ENCODE assay signal across 9 cellular contexts in the genomic region with DNA sequence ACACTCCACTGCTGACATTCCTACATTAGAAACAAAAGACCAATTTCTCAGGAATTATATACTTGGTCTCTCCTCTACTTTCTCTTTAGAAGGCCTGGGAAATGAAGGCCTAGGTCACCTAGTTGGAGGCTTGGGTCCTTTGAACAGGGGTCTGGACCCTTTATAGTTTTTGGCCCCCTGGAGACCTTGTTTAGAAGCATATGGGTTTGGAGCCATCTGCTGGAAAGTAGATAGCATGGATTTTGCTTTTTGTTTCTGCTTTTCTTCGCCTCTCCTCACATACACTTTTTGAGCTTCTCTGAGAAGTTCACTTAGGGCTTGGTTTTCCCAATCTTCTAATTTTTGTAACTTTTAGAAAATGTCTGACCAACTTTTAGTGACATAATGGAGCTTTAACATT.
DNase-seq lines count a peak whose midpoint lies in the region; ATAC-seq and TF ChIP-seq lines count a peak whose summit lies in the region.
"Had no signal": no experiment of that assay in that cellular context is flagged by ENCODE, and none has a peak within 500 bp of the region (broad histone marks: within the 10 kb centered on the region; RNA-seq: fewer than 3 reads in every experiment).

No MANE protein-coding gene starts in this region.

- no peak overlapping the region for H3K27ac ChIP-seq in RWPE2 (ENCODE audit: poor library complexity, severe bottlenecking)
- H3K27ac ChIP-seq: SJSA1 had no signal

- ATAC-seq in RWPE2 (ENCODE audit: low read depth) = no peak
- ATAC-seq in GM18907 (IDR thresholded peaks at IDR 0.05; ENCODE audit: unreplicated experiment) = no peak

- peak; percentile 37 for TF ChIP-seq CTCF in RWPE2 (IDR thresholded peaks at IDR 0.05; ENCODE audit: poor library complexity, severe bottlenecking)
- peak; percentile 51 for TF ChIP-seq CTCF in fibroblast of villous mesenchyme (IDR thresholded peaks at IDR 0.05; ENCODE audit: insufficient read depth, low read depth, low read length)

- H3K27me3 ChIP-seq in H7 (ENCODE audit: control insufficient read depth, insufficient read depth, low read length) = no peaks in the 10 kb centered on the region
- H3K27me3 ChIP-seq in RWPE2 (ENCODE audit: insufficient read depth, poor library complexity, severe bottlenecking) = no peaks in the 10 kb centered on the region
- H3K27me3 ChIP-seq: SJSA1 had no signal

- H3K36me3 ChIP-seq in H7 (replicated peaks; ENCODE audit: control insufficient read depth, insufficient read depth, low read length) = no peaks in the 10 kb centered on the region
- H3K36me3 ChIP-seq in RWPE2 (ENCODE audit: low read depth) = no peaks in the 10 kb centered on the region
- H3K36me3 ChIP-seq: SJSA1 had no signal

- H3K4me3 ChIP-seq in H7 (ENCODE audit: insufficient read depth, low read depth, low read length) (no peak overlapping the region), RWPE2 (ENCODE audit: severe bottlenecking) (no peak overlapping the region), fibroblast of villous mesenchyme (ENCODE audit: low read depth, low read length) (no peak overlapping the region)
- H3K4me3 ChIP-seq: SJSA1 had no signal

- H3K4me1 ChIP-seq in RWPE2 (ENCODE audit: insufficient read depth, poor library complexity, severe bottlenecking) = no peaks in the 10 kb centered on the region
- H3K4me1 ChIP-seq: SJSA1 had no signal

- DNase-seq in H7 (peak; percentile 41), RWPE2 (ENCODE audit: low spot score) (no peak), fibroblast of villous mesenchyme (ENCODE audit: low read depth) (peak; percentile 30), retina (peak; percentile 20), mesenteric fat pad (ENCODE audit: low spot score) (no peak), dedifferentiated amniotic fluid mesenchymal stem cell (ENCODE audit: extremely low spot score) (no peak)
- DNase-seq: cerebellar nuclear complex had no signal

- peaks cover 18% of the 10 kb centered on the region for H3K9me3 ChIP-seq in RWPE2 (ENCODE audit: severe bottlenecking)

Comparison
In these comparisons a context has a peak if more than half of its experiments do, and no peak if none do; other contexts are left out.
1. DNase-seq: peak in H7 (single experiment), fibroblast of villous mesenchyme (single experiment) and retina (single experiment); none in RWPE2 (single experiment), mesenteric fat pad (single experiment) and dedifferentiated amniotic fluid mesenchymal stem cell (single experiment).